2 cellular contexts compared by ENCODE assay signal in genomic region chr22:40374567-40374966, GRCh38.
A peak's percentile ranks its signal among the peaks of the same experiment; 100 is the strongest.
TF ChIP-seq lines count a peak whose summit lies in the region.

No MANE protein-coding gene starts in this region.

TF ChIP-seq in HepG2, 621 proteins besides CTCF, POLR2A, EP300 and RAD21:
- TF ChIP-seq MZF1 (CRISPR knock-in tag; IDR thresholded peaks at IDR 0.05; ENCODE audit: borderline replicate concordance) (no peak), BATF2 (CRISPR knock-in tag; IDR thresholded peaks at IDR 0.05) (no peak), ZNF619 (CRISPR knock-in tag; IDR thresholded peaks at IDR 0.05) (no peak), MBNL3 (CRISPR knock-in tag; conservative IDR thresholded peaks at IDR 0.05) (no peak), ZNF543 (CRISPR knock-in tag; IDR thresholded peaks at IDR 0.05) (no peak), RBM22 (optimal IDR thresholded peaks at IDR 0.05; ENCODE audit: low read length) (no peak), BHLHE40 (IDR thresholded peaks at IDR 0.05; ENCODE audit: low read length) (no peak), ZNF546 (CRISPR knock-in tag; conservative IDR thresholded peaks at IDR 0.05) (no peak), PREB (CRISPR knock-in tag; IDR thresholded peaks at IDR 0.05) (no peak), ZNF34 (CRISPR knock-in tag; IDR thresholded peaks at IDR 0.05; ENCODE audit: borderline replicate concordance) (no peak), ZFY (CRISPR knock-in tag; IDR thresholded peaks at IDR 0.05) (no peak), NFKBIZ (CRISPR knock-in tag; IDR thresholded peaks at IDR 0.05) (no peak), ZSCAN5A (CRISPR knock-in tag; IDR thresholded peaks at IDR 0.05; ENCODE audit: borderline replicate concordance) (no peak), NFE2L2 (IDR thresholded peaks at IDR 0.05; ENCODE audit: low read length) (peak; percentile 61), KAT2B (IDR thresholded peaks at IDR 0.05; ENCODE audit: borderline replicate concordance, low read depth, low read length) (no peak), ZNF747 (CRISPR knock-in tag; IDR thresholded peaks at IDR 0.05; ENCODE audit: borderline replicate concordance) (no peak)
- TF ChIP-seq, protein P1, sequence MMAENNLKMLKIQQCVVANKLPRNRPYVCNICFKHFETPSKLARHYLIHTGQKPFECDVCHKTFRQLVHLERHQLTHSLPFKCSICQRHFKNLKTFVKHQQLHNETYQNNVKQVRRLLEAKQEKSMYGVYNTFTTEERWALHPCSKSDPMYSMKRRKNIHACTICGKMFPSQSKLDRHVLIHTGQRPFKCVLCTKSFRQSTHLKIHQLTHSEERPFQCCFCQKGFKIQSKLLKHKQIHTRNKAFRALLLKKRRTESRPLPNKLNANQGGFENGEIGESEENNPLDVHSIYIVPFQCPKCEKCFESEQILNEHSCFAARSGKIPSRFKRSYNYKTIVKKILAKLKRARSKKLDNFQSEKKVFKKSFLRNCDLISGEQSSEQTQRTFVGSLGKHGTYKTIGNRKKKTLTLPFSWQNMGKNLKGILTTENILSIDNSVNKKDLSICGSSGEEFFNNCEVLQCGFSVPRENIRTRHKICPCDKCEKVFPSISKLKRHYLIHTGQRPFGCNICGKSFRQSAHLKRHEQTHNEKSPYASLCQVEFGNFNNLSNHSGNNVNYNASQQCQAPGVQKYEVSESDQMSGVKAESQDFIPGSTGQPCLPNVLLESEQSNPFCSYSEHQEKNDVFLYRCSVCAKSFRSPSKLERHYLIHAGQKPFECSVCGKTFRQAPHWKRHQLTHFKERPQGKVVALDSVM (CRISPR knock-in tag; IDR thresholded peaks at IDR 0.05) = peak; percentile 73

TF ChIP-seq in IMR-90, 13 proteins besides CTCF, POLR2A, EP300 and RAD21:
- TF ChIP-seq SMC3 (IDR thresholded peaks at IDR 0.05; ENCODE audit: low read depth, low read length) (no peak), FOS (IDR thresholded peaks at IDR 0.05; ENCODE audit: low read depth, low read length) (no peak), NFE2L2 (IDR thresholded peaks at IDR 0.05; ENCODE audit: low read depth, low read length) (peak; percentile 42; the same call in 1 of the 2 replicates), RCOR1 (IDR thresholded peaks at IDR 0.05; ENCODE audit: insufficient replicate concordance, low read length) (no peak), MAFK (IDR thresholded peaks at IDR 0.05; ENCODE audit: low read depth, low read length) (no peak)
- TF ChIP-seq, protein P2, sequence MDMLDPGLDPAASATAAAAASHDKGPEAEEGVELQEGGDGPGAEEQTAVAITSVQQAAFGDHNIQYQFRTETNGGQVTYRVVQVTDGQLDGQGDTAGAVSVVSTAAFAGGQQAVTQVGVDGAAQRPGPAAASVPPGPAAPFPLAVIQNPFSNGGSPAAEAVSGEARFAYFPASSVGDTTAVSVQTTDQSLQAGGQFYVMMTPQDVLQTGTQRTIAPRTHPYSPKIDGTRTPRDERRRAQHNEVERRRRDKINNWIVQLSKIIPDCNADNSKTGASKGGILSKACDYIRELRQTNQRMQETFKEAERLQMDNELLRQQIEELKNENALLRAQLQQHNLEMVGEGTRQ (IDR thresholded peaks at IDR 0.05; ENCODE audit: low read depth, low read length) = no peak
